ENCODE assay signal across 15 cellular contexts in the genomic region with DNA sequence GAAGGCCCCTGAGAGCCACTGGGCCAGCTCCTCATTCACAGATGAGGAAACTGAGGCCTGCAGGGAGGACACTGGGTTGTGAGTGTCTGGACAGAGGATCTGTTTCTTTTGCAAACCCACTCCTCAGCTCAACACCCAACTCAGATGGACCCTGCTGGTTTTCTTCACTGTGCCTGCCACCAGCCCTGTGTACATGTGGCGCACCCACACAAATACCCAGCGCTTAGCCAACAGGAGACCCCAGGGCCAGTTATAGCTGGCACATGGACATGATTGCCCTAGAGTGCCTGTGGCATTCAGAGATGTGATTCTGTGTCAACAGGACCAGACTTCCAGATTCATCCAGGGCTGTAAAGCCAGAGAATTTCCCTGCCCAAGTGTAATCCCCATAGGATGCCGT. TPM values are rescaled to one million over a fixed set of nuclear protein-coding genes. Genes with fewer than 3 reads are reported as not detected.
DNase-seq lines count a peak whose midpoint lies in the region; ATAC-seq, FAIRE-seq and TF ChIP-seq lines count a peak whose summit lies in the region.
"Had no signal": no experiment of that assay in that cellular context is flagged by ENCODE, and none has a peak within 500 bp of the region (broad histone marks: within the 10 kb centered on the region; RNA-seq: fewer than 3 reads in every experiment).

No MANE protein-coding gene starts in this region.

- peak overlapping the region; percentile 62 for H3K27ac ChIP-seq in HUES48 (ENCODE audit: low read depth, low read length)
- peak overlapping the region; percentile 32 for H3K27ac ChIP-seq in endothelial cell of umbilical vein (ENCODE audit: insufficient read depth, low read depth, low read length)
- peak overlapping the region; percentile 24 to 59 for H3K27ac ChIP-seq in lung (ENCODE audit: low read depth in 1 of 2, low read length in 1 of 2)
- peak overlapping the region in 3 of 8 donors; percentile 15 to 38 (median 29) for H3K27ac ChIP-seq in spleen
- no peak overlapping the region for H3K27ac ChIP-seq in CD4-positive, alpha-beta memory T cell (ENCODE audit: low read depth, low read length)

- ATAC-seq in lung (ENCODE audit: insufficient read depth, low FRiP score) (no peak), GM18858 (IDR thresholded peaks at IDR 0.05; ENCODE audit: unreplicated experiment) (no peak), GM21447 (IDR thresholded peaks at IDR 0.05; ENCODE audit: unreplicated experiment) (no peak)

- peaks cover 0 to 8% (median 5%) of the 10 kb centered on the region in 4 donors for H3K4me1 Mint-ChIP-seq in CD4-positive, alpha-beta memory T cell

- no peak overlapping the region for H3K4me3 Mint-ChIP-seq in CD4-positive, alpha-beta memory T cell

- H3K36me3 ChIP-seq in HUES48 (ENCODE audit: control insufficient read depth, insufficient read depth, low read length) = peaks cover 90% of the 10 kb centered on the region
- H3K36me3 ChIP-seq in endothelial cell of umbilical vein (ENCODE audit: control insufficient read depth in 2 of 2, extremely low read depth in 1 of 2, insufficient read depth in 2 of 2, low read length in 2 of 2) = no peaks in the 10 kb centered on the region
- no peaks in the 10 kb centered on the region for H3K36me3 ChIP-seq in lung (ENCODE audit: control insufficient read depth in 2 of 2, insufficient read depth in 2 of 2, low read length in 2 of 2)
- H3K36me3 ChIP-seq in spleen = no peaks in the 10 kb centered on the region
- H3K36me3 ChIP-seq in CD4-positive, alpha-beta memory T cell (ENCODE audit: insufficient read depth, low read length) = no peaks in the 10 kb centered on the region
- H3K36me3 ChIP-seq: BE2C had no signal

- H2AFZ ChIP-seq in endothelial cell of umbilical vein (ENCODE audit: low read depth, low read length) = no peak overlapping the region

- H3K4me3 ChIP-seq in HUES48 (ENCODE audit: low read depth, low read length) (no peak overlapping the region), endothelial cell of umbilical vein (replicated peaks in 1 of 3; ENCODE audit: insufficient read depth in 1 of 3, low read depth in 1 of 3, low read length in 3 of 3) (no peak overlapping the region), lung (no peak overlapping the region), spleen (no peak overlapping the region)
- no peak overlapping the region for H3K4me3 ChIP-seq in CD4-positive, alpha-beta memory T cell (ENCODE audit: low read length in 2 of 2)

- DNase-seq in endothelial cell of umbilical vein (ENCODE audit: low read depth, low spot score) = no peak
- no peak for DNase-seq in lung (ENCODE audit: low spot score)
- DNase-seq in spleen = peak; percentile 40
- no peak for DNase-seq in CD4-positive, alpha-beta memory T cell
- DNase-seq: BE2C, Karpas-422, MM.1S, NCI-H1105, NCI-H1694 treated with DMSO at 0.1 percent for 48 hours, NCI-H446, NCI-H748 treated with DMSO at 0.1 percent for 48 hours had no signal

- no TSS peak for BruUV-seq in endothelial cell of umbilical vein (replicated peaks; lab: Mats Ljungman, UMichigan)

- peaks cover 92% of the 10 kb centered on the region for H3K4me1 ChIP-seq in HUES48 (ENCODE audit: control insufficient read depth, insufficient read depth, low read length)
- peaks cover 47% of the 10 kb centered on the region for H3K4me1 ChIP-seq in endothelial cell of umbilical vein (ENCODE audit: control insufficient read depth, extremely low read depth, insufficient read depth, low read length)
- H3K4me1 ChIP-seq in lung (ENCODE audit: control insufficient read depth in 2 of 2, insufficient read depth in 2 of 2, low read length in 2 of 2) = peaks cover 3 to 18% of the 10 kb centered on the region in 2 donors
- peaks cover 0 to 41% (median 3%) of the 10 kb centered on the region in 6 donors for H3K4me1 ChIP-seq in spleen
- no peaks in the 10 kb centered on the region for H3K4me1 ChIP-seq in CD4-positive, alpha-beta memory T cell (ENCODE audit: insufficient read depth, low read length)
- H3K4me1 ChIP-seq: BE2C had no signal

- no peaks in the 10 kb centered on the region for H3K9me3 Mint-ChIP-seq in CD4-positive, alpha-beta memory T cell

- H3K79me2 ChIP-seq in endothelial cell of umbilical vein (ENCODE audit: control insufficient read depth, insufficient read depth, low read length) = peaks cover 88% of the 10 kb centered on the region

- no peaks in the 10 kb centered on the region for H3K27me3 ChIP-seq in HUES48 (ENCODE audit: control insufficient read depth, insufficient read depth, low read length)
- no peaks in the 10 kb centered on the region for H3K27me3 ChIP-seq in endothelial cell of umbilical vein (ENCODE audit: control insufficient read depth in 2 of 2, insufficient read depth in 2 of 2, low read length in 2 of 2)
- H3K27me3 ChIP-seq in lung (ENCODE audit: control insufficient read depth, insufficient read depth) = no peaks in the 10 kb centered on the region
- no peaks in the 10 kb centered on the region for H3K27me3 ChIP-seq in spleen (replicated peaks in 1 of 7)
- H3K27me3 ChIP-seq in CD4-positive, alpha-beta memory T cell (ENCODE audit: insufficient read depth, low read length) = no peaks in the 10 kb centered on the region
- H3K27me3 ChIP-seq: BE2C had no signal

- no peak overlapping the region for H3K27ac Mint-ChIP-seq in CD4-positive, alpha-beta memory T cell

- H4K20me1 ChIP-seq in endothelial cell of umbilical vein (replicated peaks; ENCODE audit: control insufficient read depth, extremely low read depth, insufficient read depth, low read length) = no peaks in the 10 kb centered on the region

- intact Hi-C loops in endothelial cell of umbilical vein (cut with micrococcal nuclease) = loop anchor here (2.0 kb wide), 2 partner anchors 15 to 31 kb away; no protein-coding TSS in a partner anchor
- intact Hi-C loops in spleen (cut with DNase I; ENCODE audit: low total_unique reads) = no loop called here
- intact Hi-C loops in CD4-positive, alpha-beta memory T cell (cut with micrococcal nuclease) = no loop called here

- TF ChIP-seq CTCF in endothelial cell of umbilical vein (IDR thresholded peaks at IDR 0.05; ENCODE audit: extremely low read depth in 1 of 2, insufficient read depth in 1 of 2, low read depth in 1 of 2, low read length in 2 of 2) = no peak
- no peak for TF ChIP-seq CTCF in lung (IDR thresholded peaks at IDR 0.05; ENCODE audit: control extremely low read depth, extremely low read depth)
- no peak for TF ChIP-seq CTCF in spleen (IDR thresholded peaks at IDR 0.05 in 8 of 11, conservative IDR thresholded peaks at IDR 0.05 in 3 of 11)

- no peaks in the 10 kb centered on the region for H3K9me1 ChIP-seq in endothelial cell of umbilical vein (replicated peaks; ENCODE audit: control insufficient read depth, extremely low read depth, insufficient read depth, low read length)

- WGBS in lung, 2 donors = 85 to 91% methylated on average over 3 of the region's 3 CpGs
- WGBS in spleen, 5 donors = 90 to 99% (median 93%) methylated on average over 3 of the region's 3 CpGs

- no peaks in the 10 kb centered on the region for H3K27me3 Mint-ChIP-seq in CD4-positive, alpha-beta memory T cell

- H3K36me3 Mint-ChIP-seq in CD4-positive, alpha-beta memory T cell = no peaks in the 10 kb centered on the region

- dilution Hi-C loops in endothelial cell of umbilical vein (cut with MboI; ENCODE audit: extremely low pct_ligation_motif_present, low sequenced_read_pairs) = no loop called here

- POLR2A ChIA-PET in endothelial cell of umbilical vein (lab: Charles Lee) = interaction anchor here (1.3 kb wide), 1 partner anchor 9 kb away, joined by 3 read pairs; no protein-coding TSS in a partner anchor
- POLR2A ChIA-PET in CD4-positive, alpha-beta memory T cell (lab: Charles Lee; ENCODE audit: partially characterized antibody) = no interaction called here

- TF ChIP-seq POLR2A in endothelial cell of umbilical vein (IDR thresholded peaks at IDR 0.05; ENCODE audit: low read depth, low read length) = no peak
- no peak for TF ChIP-seq POLR2A in spleen (IDR thresholded peaks at IDR 0.05)

- FAIRE-seq in endothelial cell of umbilical vein (lab: Jason Lieb, UNC) = no peak
- FAIRE-seq: H54 had no signal

- no peak overlapping the region for H3K4me2 ChIP-seq in endothelial cell of umbilical vein (ENCODE audit: insufficient read depth, low read length)

- H3K9ac ChIP-seq in HUES48 (ENCODE audit: low read depth, low read length) = no peak overlapping the region
- H3K9ac ChIP-seq in endothelial cell of umbilical vein (replicated peaks; ENCODE audit: extremely low read depth, insufficient read depth, low read length) = no peak overlapping the region

- CTCF ChIA-PET in endothelial cell of umbilical vein (lab: Charles Lee) = interaction anchor here (1.0 to 4.7 kb wide), 5 partner anchors 9 to 111 kb away, joined by 3 to 29 read pairs (median 3); no protein-coding TSS in a partner anchor
- CTCF ChIA-PET in CD4-positive, alpha-beta memory T cell (lab: Charles Lee; ENCODE audit: partially characterized antibody) = interaction anchor here (0.5 to 2.2 kb wide), 2 partner anchors 111 to 850 kb away, joined by 3 to 5 read pairs; no protein-coding TSS in a partner anchor

- H3K9me3 ChIP-seq in HUES48 (ENCODE audit: control insufficient read depth, insufficient read depth, low read length) (no peaks in the 10 kb centered on the region), endothelial cell of umbilical vein (replicated peaks; ENCODE audit: control insufficient read depth, insufficient read depth, low read length) (no peaks in the 10 kb centered on the region), lung (ENCODE audit: control insufficient read depth in 2 of 2, insufficient read depth in 1 of 2, low read length in 1 of 2) (no peaks in the 10 kb centered on the region), spleen (no peaks in the 10 kb centered on the region)
- no peaks in the 10 kb centered on the region for H3K9me3 ChIP-seq in CD4-positive, alpha-beta memory T cell (ENCODE audit: control insufficient read depth in 1 of 2, low read length in 2 of 2)
- H3K9me3 ChIP-seq: BE2C had no signal

TF ChIP-seq in endothelial cell of umbilical vein, 7 proteins besides CTCF, POLR2A, EP300 and RAD21 (continues in another document):
- TF ChIP-seq GATA2 (IDR thresholded peaks at IDR 0.05; ENCODE audit: insufficient read depth, insufficient read length, low read depth, low read length) (no peak), FOS (IDR thresholded peaks at IDR 0.05; ENCODE audit: borderline replicate concordance, insufficient read depth, low read length) (no peak)

RNA-seq across cellular contexts. Expression of a gene that starts 12.4 kb away (rescaled TPM):
- 156 and 264 TPM in 2 replicates for total RNA-seq in endothelial cell of umbilical vein
- polyA plus RNA-seq in endothelial cell of umbilical vein = 86.4 and 97.3 TPM in 2 replicates
- 56.4 and 60.5 TPM in 2 replicates for polyA plus RNA-seq in endothelial cell of umbilical vein (2011; cell fraction: cytosol; rRNA removed)
- 106 and 108 TPM in 2 replicates for polyA plus RNA-seq in endothelial cell of umbilical vein (2011; cell fraction: nucleus; rRNA removed)
- polyA plus RNA-seq in endothelial cell of umbilical vein (2012) = 37.0 and 88.8 TPM in 2 replicates
- 119 and 146 TPM in 2 replicates for polyA minus RNA-seq in endothelial cell of umbilical vein
- 55.5 TPM for polyA minus RNA-seq in endothelial cell of umbilical vein (2011; cell fraction: cytosol; rRNA and poly(A)+ RNA removed)
- polyA minus RNA-seq in endothelial cell of umbilical vein (2011; cell fraction: nucleus; rRNA and poly(A)+ RNA removed) = 52.4 and 55.8 TPM in 2 replicates
- 100 to 1,000 TPM in 1 of 2 donors, 10 to 100 TPM in 1; 71.2 to 133 TPM for total RNA-seq in lung
- polyA plus RNA-seq in lung = 10 to 100 TPM; 24.3 to 44.0 TPM
- 10 to 100 TPM; 12.8 to 27.5 (median 18.7) TPM for total RNA-seq in spleen
- 1 to 10 TPM; 1.9 to 5.0 (median 2.9) TPM for polyA plus RNA-seq in spleen
- total RNA-seq in CD4-positive, alpha-beta memory T cell = 1 to 10 TPM; 1.1 to 1.3 TPM
- polyA plus RNA-seq in CD4-positive, alpha-beta memory T cell = 1 to 10 TPM in 1 of 2 donors, under 1 TPM in 1; 0.47 to 1.2 TPM

Comparison
In these comparisons a context has a peak if more than half of its experiments do, and no peak if none do; other contexts are left out.
1. RNA of a gene that starts 12.4 kb away (total RNA-seq): 156 to 264 TPM in endothelial cell of umbilical vein, 71.2 to 133 TPM in lung and 12.8 to 27.5 TPM in spleen; 1.1 to 1.3 TPM in CD4-positive, alpha-beta memory T cell; every median in the first group is over 4 times any median in the second.